ENCODE assay signal across 17 cellular contexts in genomic region chr6:139593081-139593480, GRCh38.
"Had no signal": no experiment of that assay in that cellular context is flagged by ENCODE, and none has a peak within 500 bp of the region (broad histone marks: within the 10 kb centered on the region; RNA-seq: fewer than 3 reads in every experiment).

No MANE protein-coding gene starts in this region.

- H3K9me3 Mint-ChIP-seq: activated naive CD4-positive, alpha-beta T cell treated with anti-CD3 and anti-CD28 coated beads for 36 hours; mesothelial cell of epicardium; nephron had no signal

- ATAC-seq: left lobe of liver had no signal

- H3K27me3 ChIP-seq: tibial nerve had no signal

- H3K36me3 Mint-ChIP-seq: mesothelial cell of epicardium had no signal

- H3K4me3 Mint-ChIP-seq: activated naive CD4-positive, alpha-beta T cell treated with anti-CD3 and anti-CD28 coated beads for 36 hours; mesothelial cell of epicardium; nephron had no signal

- DNase-seq: activated CD4-positive, alpha-beta T cell treated with anti-CD3 and anti-CD28 coated beads, Interleukin-2, amount 50 U/mL, for 4 hours; activated naive CD4-positive, alpha-beta T cell treated with anti-CD3 and anti-CD28 coated beads for 36 hours; activated T-cell treated with anti-CD3 and anti-CD28 coated beads, Interleukin-2, amount 50 U/mL, for 48 hours; foreskin fibroblast; kidney; posterior cingulate gyrus; retina; spleen; stimulated activated CD4-positive, alpha-beta T cell treated with anti-CD3 and anti-CD28 coated beads, Interleukin-4, amount 100 ng/mL, for 1 hour; stimulated activated naive CD4-positive, alpha-beta T cell; substantia nigra; T-helper 9 cell had no signal

- H3K27ac Mint-ChIP-seq: activated naive CD4-positive, alpha-beta T cell treated with anti-CD3 and anti-CD28 coated beads for 36 hours; mesothelial cell of epicardium had no signal

- H3K4me3 ChIP-seq: lung, spleen, tibial nerve had no signal

- H3K36me3 ChIP-seq: spleen, tibial nerve had no signal

- H3K9me3 ChIP-seq: spleen, tibial nerve had no signal
